ENCODE assay signal across 34 cellular contexts in genomic region chr12:50263832-50264231, GRCh38.
"Had no signal": no experiment of that assay in that cellular context is flagged by ENCODE, and none has a peak within 500 bp of the region (broad histone marks: within the 10 kb centered on the region; RNA-seq: fewer than 3 reads in every experiment).

No MANE protein-coding gene starts in this region.

- H3K27ac ChIP-seq: KMS-11 had no signal

- H3K36me3 ChIP-seq: MG63 had no signal

- H3K4me2 ChIP-seq: KMS-11 had no signal

- H3K9ac ChIP-seq: KMS-11 had no signal

- H3K4me3 ChIP-seq: MG63 had no signal

- DNase-seq: Karpas-422, Kasumi-1, MG63, MM.1S, MV-4-11, NCI-H1048, NCI-H1092, NCI-H1092 treated with DMSO at 0.1 percent for 48 hours, NCI-H1105, NCI-H1105 treated with DMSO at 0.1 percent for 48 hours, NCI-H1417, NCI-H1417 treated with DMSO at 0.1 percent for 48 hours, NCI-H1436, NCI-H1436 treated with DMSO at 0.1 percent for 48 hours, NCI-H146, NCI-H1694, NCI-H1694 treated with DMSO at 0.1 percent for 48 hours, NCI-H187, NCI-H187 treated with DMSO at 0.1 percent for 48 hours, NCI-H1930, NCI-H2029, NCI-H2029 treated with DMSO at 0.1 percent for 48 hours, NCI-H2081, NCI-H2081 treated with DMSO at 0.1 percent for 48 hours, NCI-H2107, NCI-H2171, NCI-H2171 treated with DMSO at 0.1 percent for 48 hours, NCI-H2227 treated with DMSO at 0.1 percent for 48 hours, NCI-H226, NCI-H345, NCI-H446, NCI-H446 treated with DMSO at 0.1 percent for 48 hours, NCI-H510A had no signal

- H3K27me3 ChIP-seq: MG63 had no signal

- H3K9me3 ChIP-seq: MG63 had no signal
